Comparison of ENCODE assay signal across 26 cellular contexts in genomic region chr10:22309180-22310000, GRCh38. TPM values are rescaled to one million over a fixed set of nuclear protein-coding genes. Genes with fewer than 3 reads are reported as not detected.
"Had no signal": no experiment of that assay in that cellular context is flagged by ENCODE, and none has a peak within 500 bp of the region (broad histone marks: within the 10 kb centered on the region; RNA-seq: fewer than 3 reads in every experiment).

No MANE protein-coding gene starts in this region.

- H3K9me3 Mint-ChIP-seq: activated B cell treated with CpG ODN at 0.5 μM for 24 hours, mesothelial cell of epicardium, nephron progenitor cell had no signal

- H3K36me3 Mint-ChIP-seq: mesothelial cell of epicardium had no signal

- H3K27ac Mint-ChIP-seq: activated B cell treated with CpG ODN at 0.5 μM for 24 hours, mesothelial cell of epicardium, nephron progenitor cell, progenitor cell of endocrine pancreas had no signal

- FAIRE-seq: astrocyte, urothelium cell line had no signal

- H3K4me1 Mint-ChIP-seq: activated B cell treated with CpG ODN at 0.5 μM for 24 hours, mesothelial cell of epicardium, nephron progenitor cell had no signal

- H3K4me3 ChIP-seq: adrenal gland, breast epithelium, coronary artery, gastroesophageal sphincter, heart left ventricle, left lung, tibial nerve had no signal

- H3K4me1 ChIP-seq: adrenal gland, breast epithelium, gastroesophageal sphincter, heart left ventricle, left lung, tibial nerve had no signal

- H3K36me3 ChIP-seq: adrenal gland, breast epithelium, gastroesophageal sphincter, heart left ventricle, left lung, tibial nerve had no signal

- H3K9me3 ChIP-seq: adrenal gland, breast epithelium, gastroesophageal sphincter, left lung, tibial nerve had no signal

- ATAC-seq: gastroesophageal sphincter, heart left ventricle, left lung had no signal

- H3K27me3 ChIP-seq: breast epithelium, gastroesophageal sphincter, heart left ventricle, left lung, tibial nerve had no signal

- H3K4me3 Mint-ChIP-seq: activated B cell treated with CpG ODN at 0.5 μM for 24 hours, mesothelial cell of epicardium, nephron progenitor cell had no signal

- H3K27ac ChIP-seq: adrenal gland, breast epithelium, coronary artery, gastroesophageal sphincter, heart left ventricle, left lung, tibial nerve had no signal

- DNase-seq: activated B cell treated with CpG ODN at 0.5 μM for 24 hours; activated CD4-positive, alpha-beta T cell treated with anti-CD3 and anti-CD28 coated beads, Interleukin-2, amount 50 U/mL, for 1 hour; activated effector memory CD4-positive, alpha-beta T cell treated with anti-CD3 and anti-CD28 coated beads, Interleukin-2, amount 50 U/mL, for 16 hours; activated naive CD4-positive, alpha-beta T cell treated with anti-CD3 and anti-CD28 coated beads, Interleukin-2, amount 50 U/mL, for 16 hours; activated T-cell treated with anti-CD3 and anti-CD28 coated beads for 4 hours; adrenal gland; heart left ventricle; left lung; nephron progenitor cell; nucleus accumbens; stimulated activated CD4-positive, alpha-beta T cell treated with anti-CD3 and anti-CD28 coated beads, Interleukin-12 subunit alpha, Interleukin-12 subunit beta, amount 100 ng/mL, for 4 hours; stimulated activated CD4-positive, alpha-beta T cell treated with anti-CD3 and anti-CD28 coated beads, Interleukin-1b, Interleukin-23, amount 100 ng/mL, for 48 hours; stimulated activated CD8-positive, alpha-beta memory T cell treated with anti-CD3 and anti-CD28 coated beads, Interleukin-4, amount 100 ng/mL, for 48 hours; stimulated activated naive CD4-positive, alpha-beta T cell treated with Interleukin-2 at 50 U/mL for 16 hours; substantia nigra had no signal

RNA-seq across cellular contexts. Expression of gene SPAG6, which starts 35.9 kb away (rescaled TPM):
- total RNA-seq: activated CD8-positive, alpha-beta memory T cell treated with anti-CD3 and anti-CD28 coated beads for 36 hours; astrocyte; gastroesophageal sphincter; lung microvascular endothelial cell; tibial nerve had no signal
- polyA plus RNA-seq: esophagus, heart left ventricle had no signal
